In genomic region chr6:51464956-51465355, GRCh38 we compare ENCODE assay signal across 29 cellular contexts.
"Had no signal": no experiment of that assay in that cellular context is flagged by ENCODE, and none has a peak within 500 bp of the region (broad histone marks: within the 10 kb centered on the region; RNA-seq: fewer than 3 reads in every experiment).

No MANE protein-coding gene starts in this region.

- H3K4me3 Mint-ChIP-seq: stimulated activated effector memory CD8-positive, alpha-beta T cell treated with anti-CD3 and anti-CD28 coated beads, Interleukin-12 subunit alpha, Interleukin-12 subunit beta, amount 100 ng/mL, for 72 hours; stimulated activated memory B cell treated with anti-CD40 and anti-IgM and Interleukin-4, amounts not matched to agents 10 μg/mL and 1 μg/mL and 100 μg/mL, for 72 hours; stimulated activated naive B cell treated with anti-CD40 and anti-IgM and Interleukin-4, amounts not matched to agents 10 μg/mL and 1 μg/mL and 100 μg/mL, for 72 hours; stimulated activated naive CD8-positive, alpha-beta T cell treated with anti-CD3 and anti-CD28 coated beads, Interleukin-15, amount 100 ng/mL, for 72 hours; stimulated activated naive CD8-positive, alpha-beta T cell treated with anti-CD3 and anti-CD28 coated beads, Interleukin-15, Interleukin-2, amounts not matched to agents 100 ng/mL and 50 ng/mL, for 24 hours; type B pancreatic cell had no signal

- H3K36me3 Mint-ChIP-seq: stimulated activated effector memory CD8-positive, alpha-beta T cell treated with anti-CD3 and anti-CD28 coated beads, Interleukin-12 subunit alpha, Interleukin-12 subunit beta, amount 100 ng/mL, for 72 hours; stimulated activated memory B cell treated with anti-CD40 and anti-IgM and Interleukin-4, amounts not matched to agents 10 μg/mL and 1 μg/mL and 100 μg/mL, for 72 hours; stimulated activated naive B cell treated with anti-CD40 and anti-IgM and Interleukin-4, amounts not matched to agents 10 μg/mL and 1 μg/mL and 100 μg/mL, for 72 hours; type B pancreatic cell had no signal

- ATAC-seq: stimulated activated effector memory CD8-positive, alpha-beta T cell treated with anti-CD3 and anti-CD28 coated beads, Interleukin-12 subunit alpha, Interleukin-12 subunit beta, amount 100 ng/mL, for 72 hours; stimulated activated memory B cell treated with anti-CD40 and anti-IgM and Interleukin-4, amounts not matched to agents 10 μg/mL and 1 μg/mL and 100 μg/mL, for 72 hours; stimulated activated naive B cell treated with anti-CD40 and anti-IgM and Interleukin-4, amounts not matched to agents 10 μg/mL and 1 μg/mL and 100 μg/mL, for 72 hours; stimulated activated naive CD8-positive, alpha-beta T cell treated with anti-CD3 and anti-CD28 coated beads, Interleukin-15, amount 100 ng/mL, for 72 hours; stimulated activated naive CD8-positive, alpha-beta T cell treated with anti-CD3 and anti-CD28 coated beads, Interleukin-15, Interleukin-2, amounts not matched to agents 100 U/mL and 50 U/mL, for 24 hours; upper lobe of right lung had no signal

- H3K27ac ChIP-seq: stomach, suprapubic skin, testis, thoracic aorta, thyroid gland, tibial artery, tibial nerve, transverse colon, upper lobe of left lung, upper lobe of right lung, uterus, vagina had no signal

- H3K36me3 ChIP-seq: stomach, suprapubic skin, thoracic aorta, thyroid gland, tibial artery, tibial nerve, transverse colon, upper lobe of left lung, upper lobe of right lung, uterus, vagina had no signal

- H3K4me1 Mint-ChIP-seq: stimulated activated effector memory CD8-positive, alpha-beta T cell treated with anti-CD3 and anti-CD28 coated beads, Interleukin-12 subunit alpha, Interleukin-12 subunit beta, amount 100 ng/mL, for 72 hours; stimulated activated memory B cell treated with anti-CD40 and anti-IgM and Interleukin-4, amounts not matched to agents 10 μg/mL and 1 μg/mL and 100 μg/mL, for 72 hours; stimulated activated naive B cell treated with anti-CD40 and anti-IgM and Interleukin-4, amounts not matched to agents 10 μg/mL and 1 μg/mL and 100 μg/mL, for 72 hours; stimulated activated naive CD8-positive, alpha-beta T cell treated with anti-CD3 and anti-CD28 coated beads, Interleukin-15, amount 100 ng/mL, for 72 hours had no signal

- H3K27me3 ChIP-seq: stomach, suprapubic skin, testis, thyroid gland, tibial artery, tibial nerve, transverse colon, upper lobe of left lung, upper lobe of right lung, uterus, vagina had no signal

- H3K27ac Mint-ChIP-seq: stimulated activated effector memory CD8-positive, alpha-beta T cell treated with anti-CD3 and anti-CD28 coated beads, Interleukin-12 subunit alpha, Interleukin-12 subunit beta, amount 100 ng/mL, for 72 hours; stimulated activated memory B cell treated with anti-CD40 and anti-IgM and Interleukin-4, amounts not matched to agents 10 μg/mL and 1 μg/mL and 100 μg/mL, for 72 hours; stimulated activated naive B cell treated with anti-CD40 and anti-IgM and Interleukin-4, amounts not matched to agents 10 μg/mL and 1 μg/mL and 100 μg/mL, for 72 hours; stimulated activated naive CD8-positive, alpha-beta T cell treated with anti-CD3 and anti-CD28 coated beads, Interleukin-15, amount 100 ng/mL, for 72 hours; stimulated activated naive CD8-positive, alpha-beta T cell treated with anti-CD3 and anti-CD28 coated beads, Interleukin-15, Interleukin-2, amounts not matched to agents 100 ng/mL and 50 ng/mL, for 24 hours; type B pancreatic cell had no signal

- FAIRE-seq: urothelium cell line had no signal

- H3K4me1 ChIP-seq: stomach, suprapubic skin, testis, thyroid gland, tibial artery, tibial nerve, upper lobe of left lung, upper lobe of right lung, uterus, vagina had no signal

- DNase-seq: stimulated activated CD4-positive, alpha-beta T cell treated with anti-CD3 and anti-CD28 coated beads, Interleukin-2, amount 100 ng/mL, for 48 hours; stimulated activated CD4-positive, alpha-beta T cell treated with anti-CD3 and anti-CD28 coated beads, Interleukin-4, amount 100 ng/mL, for 1 hour; stimulated activated CD4-positive, alpha-beta T cell treated with anti-CD3 and anti-CD28 coated beads, Interleukin-4, amount 100 ng/mL, for 24 hours; stimulated activated CD4-positive, alpha-beta T cell treated with anti-CD3 and anti-CD28 coated beads, Interleukin-4, amount 100 ng/mL, for 4 hours; stimulated activated CD8-positive, alpha-beta memory T cell treated with anti-CD3 and anti-CD28 coated beads, Interleukin-4, amount 100 ng/mL, for 48 hours; stimulated activated naive B cell treated with anti-CD40 and anti-IgM and Interleukin-4, amounts not matched to agents 10 μg/mL and 1 μg/mL and 100 μg/mL, for 72 hours; stimulated activated naive CD4-positive, alpha-beta T cell; stimulated activated naive CD4-positive, alpha-beta T cell treated with Interleukin-2 at 50 U/mL for 16 hours; stimulated activated naive CD8-positive, alpha-beta T cell treated with anti-CD3 and anti-CD28 coated beads, Interleukin-15, amount 100 ng/mL, for 72 hours; stimulated activated naive CD8-positive, alpha-beta T cell treated with anti-CD3 and anti-CD28 coated beads, Interleukin-15, Interleukin-2, amounts not matched to agents 100 U/mL and 50 U/mL, for 24 hours; stomach; substantia nigra; testis; thyroid gland; tibial artery; transverse colon; trophoblast cell; upper lobe of left lung; upper lobe of right lung; uterus had no signal

- H3K9me3 ChIP-seq: stomach, suprapubic skin, testis, thoracic aorta, thyroid gland, tibial artery, tibial nerve, transverse colon, upper lobe of left lung, upper lobe of right lung, uterus, vagina had no signal

- H3K4me3 ChIP-seq: stomach, suprapubic skin, testis, thoracic aorta, thyroid gland, tibial artery, tibial nerve, transverse colon, upper lobe of left lung, upper lobe of right lung, uterus, vagina had no signal

- H3K27me3 Mint-ChIP-seq: stimulated activated memory B cell treated with anti-CD40 and anti-IgM and Interleukin-4, amounts not matched to agents 10 μg/mL and 1 μg/mL and 100 μg/mL, for 72 hours; stimulated activated naive B cell treated with anti-CD40 and anti-IgM and Interleukin-4, amounts not matched to agents 10 μg/mL and 1 μg/mL and 100 μg/mL, for 72 hours; stimulated activated naive CD8-positive, alpha-beta T cell treated with anti-CD3 and anti-CD28 coated beads, Interleukin-15, amount 100 ng/mL, for 72 hours; stimulated activated naive CD8-positive, alpha-beta T cell treated with anti-CD3 and anti-CD28 coated beads, Interleukin-15, Interleukin-2, amounts not matched to agents 100 ng/mL and 50 ng/mL, for 24 hours had no signal
